34 cellular contexts compared by ENCODE assay signal in genomic region chr6:110320307-110320706, GRCh38. TPM values are rescaled to one million over a fixed set of nuclear protein-coding genes. Genes with fewer than 3 reads are reported as not detected.
"Had no signal": no experiment of that assay in that cellular context is flagged by ENCODE, and none has a peak within 500 bp of the region (broad histone marks: within the 10 kb centered on the region; RNA-seq: fewer than 3 reads in every experiment).

No MANE protein-coding gene starts in this region.

- H3K27ac ChIP-seq: ascending aorta, breast epithelium, Peyer's patch, SJSA1, VCaP had no signal

- H3K4me2 ChIP-seq: SK-N-SH had no signal

- H3K27me3 ChIP-seq: ascending aorta, breast epithelium, Peyer's patch, SJSA1 had no signal

- H3K4me3 Mint-ChIP-seq: activated B cell treated with CpG ODN at 0.5 μM for 24 hours; activated CD4-positive, alpha-beta memory T cell treated with anti-CD3 and anti-CD28 coated beads for 36 hours; activated naive CD4-positive, alpha-beta T cell treated with anti-CD3 and anti-CD28 coated beads for 36 hours; activated naive CD8-positive, alpha-beta T cell; activated naive CD8-positive, alpha-beta T cell treated with anti-CD3 and anti-CD28 coated beads, Interleukin-2, amount 50 U/mL, for 24 hours; activated T-cell treated with anti-CD3 and anti-CD28 coated beads, Interleukin-2, amount 50 U/mL, for 4 hours; activated T-helper 1 cell treated with anti-CD3 and anti-CD28 coated beads, Interleukin-12 subunit alpha, Interleukin-12 subunit beta, Interleukin-2, Interleukin-4 antibody, amounts not matched to agents 30 ng/mL and 10 ng/mL and 1 ng/mL, durations not matched to agents 14 hours and 24 hours and 36 hours; T-cell had no signal

- H3K4me1 Mint-ChIP-seq: activated naive CD8-positive, alpha-beta T cell treated with anti-CD3 and anti-CD28 coated beads, Interleukin-2, amount 50 U/mL, for 24 hours; T-cell had no signal

- H3K9me3 Mint-ChIP-seq: activated B cell treated with CpG ODN at 0.5 μM for 24 hours; activated CD4-positive, alpha-beta memory T cell treated with anti-CD3 and anti-CD28 coated beads for 36 hours; activated naive CD4-positive, alpha-beta T cell treated with anti-CD3 and anti-CD28 coated beads for 36 hours; activated naive CD8-positive, alpha-beta T cell treated with anti-CD3 and anti-CD28 coated beads, Interleukin-2, amount 50 U/mL, for 24 hours; activated T-cell treated with anti-CD3 and anti-CD28 coated beads, Interleukin-2, amount 50 U/mL, for 4 hours; activated T-helper 1 cell treated with anti-CD3 and anti-CD28 coated beads, Interleukin-12 subunit alpha, Interleukin-12 subunit beta, Interleukin-2, Interleukin-4 antibody, amounts not matched to agents 30 ng/mL and 10 ng/mL and 1 ng/mL, durations not matched to agents 14 hours and 24 hours and 36 hours; T-cell had no signal

- H3K9ac ChIP-seq: SK-N-SH had no signal

- H3K27me3 Mint-ChIP-seq: activated naive CD8-positive, alpha-beta T cell; activated naive CD8-positive, alpha-beta T cell treated with anti-CD3 and anti-CD28 coated beads, Interleukin-2, amount 50 U/mL, for 24 hours; T-cell had no signal

- H3K4me3 ChIP-seq: ascending aorta, breast epithelium, Peyer's patch, SJSA1 had no signal

- H3K4me1 ChIP-seq: breast epithelium had no signal

- H3K36me3 ChIP-seq: breast epithelium, Peyer's patch, SJSA1 had no signal

- H3K9me3 ChIP-seq: ascending aorta, breast epithelium, Peyer's patch, SJSA1, SK-N-SH had no signal

- DNase-seq: activated B cell treated with CpG ODN at 0.5 μM for 24 hours; activated CD4-positive, alpha-beta memory T cell treated with anti-CD3 and anti-CD28 coated beads for 36 hours; activated CD4-positive, alpha-beta T cell treated with anti-CD3 and anti-CD28 coated beads for 4 hours; activated CD4-positive, alpha-beta T cell treated with anti-CD3 and anti-CD28 coated beads, Interleukin-2, amount 50 U/mL, for 1 hour; activated CD4-positive, CD25-positive, alpha-beta regulatory T cell treated with anti-CD3 and anti-CD28 coated beads, Interleukin-2, amount 50 U/mL, for 72 hours; activated CD8-positive, alpha-beta memory T cell treated with anti-CD3 and anti-CD28 coated beads, Interleukin-2, amount 50 U/mL, for 4 hours; activated gamma-delta T cell treated with Interleukin-2 at 50 U/mL for 16 hours; activated naive CD4-positive, alpha-beta T cell treated with anti-CD3 and anti-CD28 coated beads for 36 hours; activated naive CD8-positive, alpha-beta T cell treated with anti-CD3 and anti-CD28 coated beads, Interleukin-2, amount 50 U/mL, for 24 hours; activated T-cell treated with anti-CD3 and anti-CD28 coated beads for 4 hours; activated T-cell treated with anti-CD3 and anti-CD28 coated beads, Interleukin-2, amount 50 U/mL, for 4 hours; amniotic stem cell; Karpas-422; KBM-7; NCI-H1417 treated with DMSO at 0.1 percent for 48 hours; NCI-H187 treated with DMSO at 0.1 percent for 48 hours; NCI-H2081; NCI-H2227 treated with DMSO at 0.1 percent for 48 hours; NCI-H446 treated with DMSO at 0.1 percent for 48 hours; PC-3; Peyer's patch; RPMI8226; SHP77 treated with DMSO at 0.1 percent for 48 hours; SK-N-SH; T-cell; T-helper 2 cell; T-helper 9 cell had no signal

- H3K27ac Mint-ChIP-seq: activated B cell treated with CpG ODN at 0.5 μM for 24 hours; activated CD4-positive, alpha-beta memory T cell treated with anti-CD3 and anti-CD28 coated beads for 36 hours; activated naive CD4-positive, alpha-beta T cell treated with anti-CD3 and anti-CD28 coated beads for 36 hours; activated naive CD8-positive, alpha-beta T cell; activated naive CD8-positive, alpha-beta T cell treated with anti-CD3 and anti-CD28 coated beads, Interleukin-2, amount 50 U/mL, for 24 hours; activated T-helper 1 cell treated with anti-CD3 and anti-CD28 coated beads, Interleukin-12 subunit alpha, Interleukin-12 subunit beta, Interleukin-2, Interleukin-4 antibody, amounts not matched to agents 30 ng/mL and 10 ng/mL and 1 ng/mL, durations not matched to agents 14 hours and 24 hours and 36 hours; T-cell had no signal

- H3K36me3 Mint-ChIP-seq: activated CD4-positive, alpha-beta memory T cell treated with anti-CD3 and anti-CD28 coated beads for 36 hours; T-cell had no signal

- ATAC-seq: activated naive CD8-positive, alpha-beta T cell treated with anti-CD3 and anti-CD28 coated beads, Interleukin-2, amount 50 U/mL, for 24 hours; activated T-cell treated with anti-CD3 and anti-CD28 coated beads, Interleukin-2, amount 50 U/mL, for 4 hours; PC-3; T-cell had no signal

RNA-seq across cellular contexts. Expression of gene METTL24, which starts 37.8 kb away (rescaled TPM):
- total RNA-seq: activated B cell treated with CpG ODN at 0.5 μM for 24 hours; activated CD4-positive, alpha-beta memory T cell treated with anti-CD3 and anti-CD28 coated beads for 36 hours; activated naive CD4-positive, alpha-beta T cell treated with anti-CD3 and anti-CD28 coated beads for 36 hours; activated T-cell treated with anti-CD3 and anti-CD28 coated beads, Interleukin-2, amount 50 U/mL, for 4 hours; activated T-helper 1 cell treated with anti-CD3 and anti-CD28 coated beads, Interleukin-12 subunit alpha, Interleukin-12 subunit beta, Interleukin-2, Interleukin-4 antibody, amounts not matched to agents 30 ng/mL and 10 ng/mL and 1 ng/mL, durations not matched to agents 14 hours and 24 hours and 36 hours; MCF 10A; PC-3 had no signal
- polyA plus RNA-seq: SK-N-SH had no signal
